Comparison of ENCODE assay signal across 13 cellular contexts in genomic region chr1:24351918-24352637, GRCh38. TPM values are rescaled to one million over a fixed set of nuclear protein-coding genes. Genes with fewer than 3 reads are reported as not detected.
DNase-seq lines count a peak whose midpoint lies in the region; ATAC-seq and TF ChIP-seq lines count a peak whose summit lies in the region.
"Had no signal": no experiment of that assay in that cellular context is flagged by ENCODE, and none has a peak within 500 bp of the region (broad histone marks: within the 10 kb centered on the region; RNA-seq: fewer than 3 reads in every experiment).

No MANE protein-coding gene starts in this region.

- H3K36me3 Mint-ChIP-seq in activated naive CD4-positive, alpha-beta T cell treated with anti-CD3 and anti-CD28 coated beads, Interleukin-2, amount 50 U/mL, for 72 hours = no peaks in the 10 kb centered on the region

- WGBS in esophagus muscularis mucosa = 63% methylated on average over 7 of the region's 7 CpGs

- H3K27me3 ChIP-seq in esophagus muscularis mucosa = no peaks in the 10 kb centered on the region

- intact Hi-C loops in esophagus muscularis mucosa (cut with DNase I) = no loop called here

- H3K36me3 ChIP-seq in esophagus muscularis mucosa = peaks cover 0 to 2% (median 0%) of the 10 kb centered on the region in 4 donors

- no peak for TF ChIP-seq EP300 in esophagus muscularis mucosa (IDR thresholded peaks at IDR 0.05)

- ATAC-seq in activated naive CD4-positive, alpha-beta T cell treated with anti-CD3 and anti-CD28 coated beads, Interleukin-2, amount 50 U/mL, for 72 hours = peak; percentile 80 to 81
- no peak for ATAC-seq in HG02973 (IDR thresholded peaks at IDR 0.05; ENCODE audit: unreplicated experiment)
- ATAC-seq: left colon had no signal

- TF ChIP-seq POLR2A in esophagus muscularis mucosa (IDR thresholded peaks at IDR 0.05; ENCODE audit: low read depth) = no peak

- peak; percentile 30 for DNase-seq in DMS 273 (lab: John Stamatoyannopoulos, UW; ENCODE audit: unreplicated experiment)
- DNase-seq in DMS 273 treated with DMSO at 0.1 percent for 48 hours (lab: John Stamatoyannopoulos, UW) = no peak
- peak; percentile 52 for DNase-seq in NCI-H510A treated with DMSO at 0.1 percent for 48 hours (lab: John Stamatoyannopoulos, UW)
- peak; percentile 59 to 82 for DNase-seq in activated naive CD4-positive, alpha-beta T cell treated with anti-CD3 and anti-CD28 coated beads, Interleukin-2, amount 50 U/mL, for 72 hours (ENCODE audit: low spot score in 2 of 2)
- DNase-seq in stimulated activated CD4-positive, alpha-beta T cell treated with anti-CD3 and anti-CD28 coated beads, Interleukin-2, amount 100 ng/mL, for 4 hours (ENCODE audit: low read depth) = peak; percentile 19
- DNase-seq in esophagus muscularis mucosa (ENCODE audit: extremely low spot score) = no peak
- no peak for DNase-seq in DMS79 treated with DMSO at 0.1 percent for 48 hours (lab: John Stamatoyannopoulos, UW)
- DNase-seq: activated B cell treated with CpG ODN at 0.5 μM for 24 hours, left colon, NCI-H187, small intestine had no signal

- TF ChIP-seq CTCF in esophagus muscularis mucosa (IDR thresholded peaks at IDR 0.05) = no peak

- H3K9me3 Mint-ChIP-seq in activated naive CD4-positive, alpha-beta T cell treated with anti-CD3 and anti-CD28 coated beads, Interleukin-2, amount 50 U/mL, for 72 hours = no peaks in the 10 kb centered on the region
- H3K9me3 Mint-ChIP-seq: activated B cell treated with CpG ODN at 0.5 μM for 24 hours had no signal

- H3K27ac ChIP-seq in esophagus muscularis mucosa (replicated peaks in 1 of 4) = no peak overlapping the region
- H3K27ac ChIP-seq: 22Rv1 had no signal

- peak overlapping the region; percentile 71 to 84 for H3K27ac Mint-ChIP-seq in activated naive CD4-positive, alpha-beta T cell treated with anti-CD3 and anti-CD28 coated beads, Interleukin-2, amount 50 U/mL, for 72 hours
- H3K27ac Mint-ChIP-seq: activated B cell treated with CpG ODN at 0.5 μM for 24 hours had no signal

- H3K4me3 ChIP-seq in esophagus muscularis mucosa = no peak overlapping the region

- no peaks in the 10 kb centered on the region for H3K9me3 ChIP-seq in esophagus muscularis mucosa

- H3K4me1 ChIP-seq in esophagus muscularis mucosa = no peaks in the 10 kb centered on the region

RNA-seq across cellular contexts. Expression of gene GRHL3, which starts 32.9 kb away (rescaled TPM):
- total RNA-seq in activated naive CD4-positive, alpha-beta T cell treated with anti-CD3 and anti-CD28 coated beads, Interleukin-2, amount 50 U/mL, for 72 hours = not detected
- total RNA-seq in esophagus muscularis mucosa = not detected

Comparison
In these comparisons a context has a peak if more than half of its experiments do, and no peak if none do; other contexts are left out.
1. DNase-seq: peak in DMS 273 (single experiment), NCI-H510A treated with DMSO at 0.1 percent for 48 hours (single experiment), activated naive CD4-positive, alpha-beta T cell treated with anti-CD3 and anti-CD28 coated beads, Interleukin-2, amount 50 U/mL, for 72 hours (2 of 2) and stimulated activated CD4-positive, alpha-beta T cell treated with anti-CD3 and anti-CD28 coated beads, Interleukin-2, amount 100 ng/mL, for 4 hours (single experiment); none in DMS 273 treated with DMSO at 0.1 percent for 48 hours (single experiment), esophagus muscularis mucosa (single experiment) and DMS79 treated with DMSO at 0.1 percent for 48 hours (single experiment).